23 cellular contexts compared by ENCODE assay signal in the genomic region with DNA sequence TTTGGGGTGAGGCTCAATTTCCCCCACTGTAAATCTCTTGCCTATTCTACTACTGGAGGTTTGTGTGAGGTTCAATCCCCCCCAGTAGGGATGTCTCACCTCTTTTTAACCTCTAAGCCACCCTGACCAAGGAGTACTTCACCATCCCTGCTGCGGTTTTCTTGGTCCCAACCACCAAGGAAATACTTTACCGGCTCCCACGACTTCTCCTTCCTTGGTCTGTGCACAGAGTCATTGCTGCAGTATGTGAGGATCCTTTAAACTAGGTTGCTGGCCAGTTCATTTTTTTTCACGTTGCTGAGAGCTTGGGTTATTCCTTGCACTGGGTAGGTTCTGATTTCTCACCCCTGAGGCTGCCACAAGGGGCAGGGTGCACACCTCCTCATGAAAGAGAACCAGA. TPM values are rescaled to one million over a fixed set of nuclear protein-coding genes. Genes with fewer than 3 reads are reported as not detected.
DNase-seq lines count a peak whose midpoint lies in the region; ATAC-seq and TF ChIP-seq lines count a peak whose summit lies in the region.
"Had no signal": no experiment of that assay in that cellular context is flagged by ENCODE, and none has a peak within 500 bp of the region (broad histone marks: within the 10 kb centered on the region; RNA-seq: fewer than 3 reads in every experiment).

No MANE protein-coding gene starts in this region.

- TF ChIP-seq RAD21 in HCT116 (IDR thresholded peaks at IDR 0.05; ENCODE audit: low read depth) = no peak

- no peak for ATAC-seq in activated CD8-positive, alpha-beta T cell treated with anti-CD3 and anti-CD28 coated beads for 36 hours
- no peak for ATAC-seq in activated CD8-positive, alpha-beta T cell treated with anti-CD3 and anti-CD28 coated beads, Interleukin-2, amount 10 ng/mL, durations not matched to agents 7 days and 5 days
- ATAC-seq in HCT116 (no peak), RWPE2 (ENCODE audit: low read depth) (no peak)
- no peak for ATAC-seq in activated naive CD8-positive, alpha-beta T cell treated with anti-CD3 and anti-CD28 coated beads, Interleukin-2, amount 50 U/mL, for 24 hours
- ATAC-seq: GM23338 had no signal

- peaks cover 24% of the 10 kb centered on the region for H3K27me3 Mint-ChIP-seq in activated CD8-positive, alpha-beta T cell treated with anti-CD3 and anti-CD28 coated beads for 36 hours
- peaks cover 8% of the 10 kb centered on the region for H3K27me3 Mint-ChIP-seq in activated CD8-positive, alpha-beta T cell treated with anti-CD3 and anti-CD28 coated beads, Interleukin-2, amount 10 ng/mL, durations not matched to agents 7 days and 5 days (ENCODE audit: low read depth)
- peaks cover 31% of the 10 kb centered on the region for H3K27me3 Mint-ChIP-seq in activated naive CD8-positive, alpha-beta T cell treated with anti-CD3 and anti-CD28 coated beads, Interleukin-2, amount 50 U/mL, for 24 hours

- TF ChIP-seq CTCF in activated CD8-positive, alpha-beta T cell treated with anti-CD3 and anti-CD28 coated beads for 36 hours (IDR thresholded peaks at IDR 0.05) = no peak
- no peak for TF ChIP-seq CTCF in HCT116 (IDR thresholded peaks at IDR 0.05 in 2 of 3, conservative IDR thresholded peaks at IDR 0.05 in 1 of 3; ENCODE audit: borderline replicate concordance in 1 of 3, insufficient read depth in 1 of 3, low read depth in 2 of 3, low read length in 2 of 3)
- no peak for TF ChIP-seq CTCF in RWPE2 (IDR thresholded peaks at IDR 0.05; ENCODE audit: poor library complexity, severe bottlenecking)
- TF ChIP-seq CTCF in prostate gland (IDR thresholded peaks at IDR 0.05) = no peak

- H3K36me3 ChIP-seq in HCT116 (ENCODE audit: control insufficient read depth in 1 of 2, insufficient read depth in 2 of 2, low read length in 2 of 2) = no peaks in the 10 kb centered on the region
- no peaks in the 10 kb centered on the region for H3K36me3 ChIP-seq in RWPE2 (ENCODE audit: low read depth)
- no peaks in the 10 kb centered on the region for H3K36me3 ChIP-seq in prostate gland

- H3K27ac ChIP-seq in HCT116 (ENCODE audit: low read depth, low read length) (peak overlapping the region; percentile 28; the same call in 1 of the 2 replicates), RWPE2 (ENCODE audit: poor library complexity, severe bottlenecking) (peak overlapping the region; percentile 17), prostate gland (no peak overlapping the region)
- H3K27ac ChIP-seq: HL-60 had no signal

- peak overlapping the region; percentile 17 for H3K27ac Mint-ChIP-seq in activated CD8-positive, alpha-beta T cell treated with anti-CD3 and anti-CD28 coated beads for 36 hours
- no peak overlapping the region for H3K27ac Mint-ChIP-seq in activated CD8-positive, alpha-beta T cell treated with anti-CD3 and anti-CD28 coated beads, Interleukin-2, amount 10 ng/mL, durations not matched to agents 7 days and 5 days
- H3K27ac Mint-ChIP-seq in activated naive CD8-positive, alpha-beta T cell treated with anti-CD3 and anti-CD28 coated beads, Interleukin-2, amount 50 U/mL, for 24 hours = peak overlapping the region; percentile 82
- H3K27ac Mint-ChIP-seq: CD4-positive, alpha-beta T cell; GM23338; IgD-negative memory B cell had no signal

- peaks cover 11% of the 10 kb centered on the region for H3K4me1 Mint-ChIP-seq in activated CD8-positive, alpha-beta T cell treated with anti-CD3 and anti-CD28 coated beads for 36 hours (ENCODE audit: low read depth)
- H3K4me1 Mint-ChIP-seq in activated CD8-positive, alpha-beta T cell treated with anti-CD3 and anti-CD28 coated beads, Interleukin-2, amount 10 ng/mL, durations not matched to agents 7 days and 5 days (ENCODE audit: low read depth) = peaks cover 3% of the 10 kb centered on the region
- peaks cover 14% of the 10 kb centered on the region for H3K4me1 Mint-ChIP-seq in activated naive CD8-positive, alpha-beta T cell treated with anti-CD3 and anti-CD28 coated beads, Interleukin-2, amount 50 U/mL, for 24 hours
- H3K4me1 Mint-ChIP-seq: GM23338 had no signal

- H2AFZ ChIP-seq in HCT116 (ENCODE audit: low read depth, low read length, poor library complexity, severe bottlenecking) = no peak overlapping the region
- H2AFZ ChIP-seq: GM23338 had no signal

- TF ChIP-seq POLR2A in HCT116 (IDR thresholded peaks at IDR 0.05; ENCODE audit: borderline replicate concordance, extremely low read depth, insufficient read depth, insufficient read length) (no peak), prostate gland (IDR thresholded peaks at IDR 0.05) (no peak)

- H3K9me2 ChIP-seq in HCT116 (ENCODE audit: insufficient read depth) = no peaks in the 10 kb centered on the region

- H3K9me3 ChIP-seq in HCT116 (ENCODE audit: control insufficient read depth in 1 of 2, insufficient read depth in 1 of 2, low read depth in 1 of 2, low read length in 2 of 2) (peaks cover 3 to 11% of the 10 kb centered on the region in 2 experiments; a peak in 2 of 4 replicates), RWPE2 (ENCODE audit: severe bottlenecking) (peaks cover 17% of the 10 kb centered on the region), prostate gland (no peaks in the 10 kb centered on the region)

- H3K4me1 ChIP-seq in HCT116 (ENCODE audit: control insufficient read depth in 1 of 2, insufficient read depth in 2 of 2, low read length in 2 of 2) (peaks cover 0 to 31% of the 10 kb centered on the region in 2 experiments; a peak in 3 of 4 replicates), RWPE2 (ENCODE audit: insufficient read depth, poor library complexity, severe bottlenecking) (no peaks in the 10 kb centered on the region), prostate gland (replicated peaks) (no peaks in the 10 kb centered on the region)
- H3K4me1 ChIP-seq: Caco-2 had no signal

- H3K27me3 ChIP-seq in HCT116 (ENCODE audit: insufficient read depth, low read length) (no peaks in the 10 kb centered on the region), RWPE2 (ENCODE audit: insufficient read depth, poor library complexity, severe bottlenecking) (no peaks in the 10 kb centered on the region), prostate gland (replicated peaks; ENCODE audit: insufficient read depth) (no peaks in the 10 kb centered on the region)

- peaks cover 36% of the 10 kb centered on the region for H3K9me3 Mint-ChIP-seq in activated CD8-positive, alpha-beta T cell treated with anti-CD3 and anti-CD28 coated beads for 36 hours
- peaks cover 17% of the 10 kb centered on the region for H3K9me3 Mint-ChIP-seq in activated CD8-positive, alpha-beta T cell treated with anti-CD3 and anti-CD28 coated beads, Interleukin-2, amount 10 ng/mL, durations not matched to agents 7 days and 5 days (ENCODE audit: insufficient read depth)
- H3K9me3 Mint-ChIP-seq in activated naive CD8-positive, alpha-beta T cell treated with anti-CD3 and anti-CD28 coated beads, Interleukin-2, amount 50 U/mL, for 24 hours = peaks cover 47% of the 10 kb centered on the region

- no peak overlapping the region for H3K4me3 ChIP-seq in HCT116 (replicated peaks in 1 of 2; ENCODE audit: low read depth in 1 of 2, low read length in 2 of 2)
- H3K4me3 ChIP-seq in RWPE2 (ENCODE audit: severe bottlenecking) = no peak overlapping the region
- no peak overlapping the region for H3K4me3 ChIP-seq in prostate gland
- H3K4me3 ChIP-seq: GM12878, GM23338 had no signal

- no peak overlapping the region for H3K4me3 Mint-ChIP-seq in activated CD8-positive, alpha-beta T cell treated with anti-CD3 and anti-CD28 coated beads for 36 hours
- H3K4me3 Mint-ChIP-seq in activated CD8-positive, alpha-beta T cell treated with anti-CD3 and anti-CD28 coated beads, Interleukin-2, amount 10 ng/mL, durations not matched to agents 7 days and 5 days = no peak overlapping the region
- no peak overlapping the region for H3K4me3 Mint-ChIP-seq in activated naive CD8-positive, alpha-beta T cell treated with anti-CD3 and anti-CD28 coated beads, Interleukin-2, amount 50 U/mL, for 24 hours
- H3K4me3 Mint-ChIP-seq: CD4-positive, alpha-beta T cell; GM23338 had no signal

- CTCF ChIA-PET in activated CD8-positive, alpha-beta T cell treated with anti-CD3 and anti-CD28 coated beads for 36 hours (lab: Charles Lee) = no interaction called here
- CTCF ChIA-PET in activated CD8-positive, alpha-beta T cell treated with anti-CD3 and anti-CD28 coated beads, Interleukin-2, amount 10 ng/mL, durations not matched to agents 7 days and 5 days (lab: Charles Lee) = no interaction called here
- CTCF ChIA-PET in HCT116 (lab: Charles Lee) = no interaction called here

- no TSS peak for BruUV-seq in HCT116 (replicated peaks; lab: Mats Ljungman, UMichigan)

- POLR2A ChIA-PET in activated CD8-positive, alpha-beta T cell treated with anti-CD3 and anti-CD28 coated beads for 36 hours (lab: Charles Lee) = interaction anchor here (1.0 kb wide), 1 partner anchor 22 kb away, joined by 3 read pairs; the partner anchor contains the start of gene HMGCS1
- POLR2A ChIA-PET in activated CD8-positive, alpha-beta T cell treated with anti-CD3 and anti-CD28 coated beads, Interleukin-2, amount 10 ng/mL, durations not matched to agents 7 days and 5 days (lab: Charles Lee) = interaction anchor here (0.6 kb wide), 1 partner anchor 119 kb away, joined by 3 read pairs; no protein-coding TSS in a partner anchor
- POLR2A ChIA-PET in HCT116 (lab: Charles Lee) = no interaction called here

- no peaks in the 10 kb centered on the region for H3K79me2 ChIP-seq in HCT116 (ENCODE audit: insufficient read depth, low read length)

- H3K36me3 Mint-ChIP-seq in activated CD8-positive, alpha-beta T cell treated with anti-CD3 and anti-CD28 coated beads for 36 hours (ENCODE audit: low read depth) = peaks cover 15% of the 10 kb centered on the region
- H3K36me3 Mint-ChIP-seq in activated CD8-positive, alpha-beta T cell treated with anti-CD3 and anti-CD28 coated beads, Interleukin-2, amount 10 ng/mL, durations not matched to agents 7 days and 5 days (ENCODE audit: low read depth) = peaks cover 2% of the 10 kb centered on the region
- peaks cover 19% of the 10 kb centered on the region for H3K36me3 Mint-ChIP-seq in activated naive CD8-positive, alpha-beta T cell treated with anti-CD3 and anti-CD28 coated beads, Interleukin-2, amount 50 U/mL, for 24 hours (ENCODE audit: low read depth)

- WGBS in prostate gland = 66% methylated on average over 4 of the region's 4 CpGs

- H3K4me2 ChIP-seq in HCT116 (ENCODE audit: low read length) = no peak overlapping the region
- H3K4me2 ChIP-seq: GM23338 had no signal

- RAD21 ChIA-PET in HCT116 (lab: Charles Lee; ENCODE audit: low non-redundant PET in 1 of 2, low total read pairs in 2 of 2, uncharacterized antibody in 2 of 2, unreplicated experiment in 2 of 2) = no interaction called here

- no peak overlapping the region for H3K9ac ChIP-seq in HCT116 (ENCODE audit: low read length)

- intact Hi-C loops in activated CD8-positive, alpha-beta T cell treated with anti-CD3 and anti-CD28 coated beads for 36 hours (cut with micrococcal nuclease) = no loop called here
- intact Hi-C loops in HCT116 (cut with micrococcal nuclease) = no loop called here
- intact Hi-C loops in prostate gland (cut with DNase I) = no loop called here
- intact Hi-C loops in head of caudate nucleus (cut with DNase I) = no loop called here

- DNase-seq in activated CD8-positive, alpha-beta T cell treated with anti-CD3 and anti-CD28 coated beads for 36 hours = no peak
- DNase-seq in activated CD8-positive, alpha-beta T cell treated with anti-CD3 and anti-CD28 coated beads, Interleukin-2, amount 10 ng/mL, durations not matched to agents 7 days and 5 days = no peak
- DNase-seq in HCT116 (ENCODE audit: low read depth, low spot score) (no peak), RWPE2 (ENCODE audit: low spot score) (no peak), prostate gland (ENCODE audit: low spot score) (no peak), head of caudate nucleus (no peak), hepatic stellate cell (ENCODE audit: low spot score) (no peak)
- no peak for DNase-seq in activated naive CD8-positive, alpha-beta T cell treated with anti-CD3 and anti-CD28 coated beads, Interleukin-2, amount 50 U/mL, for 24 hours
- DNase-seq: Caco-2; CD4-positive, alpha-beta T cell; HCEC 1CT; Karpas-422; MM.1S; NCI-H1105; NCI-H2081 treated with DMSO at 0.1 percent for 48 hours; NCI-H748 treated with DMSO at 0.1 percent for 48 hours; NK-92 treated with Interleukin-12 subunit alpha and Interleukin-12 subunit beta, amount 100 ng/mL, for 24 hours; OCI-M1; SHP77 treated with DMSO at 0.1 percent for 48 hours had no signal

- no peaks in the 10 kb centered on the region for H4K20me1 ChIP-seq in HCT116 (ENCODE audit: insufficient read depth)

RNA-seq across cellular contexts. Expression of gene HMGCS1, which starts 22.5 kb away (rescaled TPM):
- total RNA-seq in activated CD8-positive, alpha-beta T cell treated with anti-CD3 and anti-CD28 coated beads for 36 hours = 10 to 100 TPM; 63.6 to 65.7 TPM
- total RNA-seq in activated CD8-positive, alpha-beta T cell treated with anti-CD3 and anti-CD28 coated beads, Interleukin-2, amount 10 ng/mL, durations not matched to agents 7 days and 5 days = 10 to 100 TPM; 82.4 to 90.6 TPM
- 52.8 TPM for total RNA-seq in HCT116 (2021; ENCODE audit: unreplicated experiment)
- polyA plus RNA-seq in HCT116 (2012) = 19.8 and 23.3 TPM in 2 replicates
- 10 to 100 TPM; 15.5 to 29.2 TPM for total RNA-seq in prostate gland

Comparison
In these comparisons a context has a peak if more than half of its experiments do, and no peak if none do; other contexts are left out.
1. H3K27ac ChIP-seq: peak in HCT116 (single experiment) and RWPE2 (single experiment); none in prostate gland (0 of 2).